In the genomic region with DNA sequence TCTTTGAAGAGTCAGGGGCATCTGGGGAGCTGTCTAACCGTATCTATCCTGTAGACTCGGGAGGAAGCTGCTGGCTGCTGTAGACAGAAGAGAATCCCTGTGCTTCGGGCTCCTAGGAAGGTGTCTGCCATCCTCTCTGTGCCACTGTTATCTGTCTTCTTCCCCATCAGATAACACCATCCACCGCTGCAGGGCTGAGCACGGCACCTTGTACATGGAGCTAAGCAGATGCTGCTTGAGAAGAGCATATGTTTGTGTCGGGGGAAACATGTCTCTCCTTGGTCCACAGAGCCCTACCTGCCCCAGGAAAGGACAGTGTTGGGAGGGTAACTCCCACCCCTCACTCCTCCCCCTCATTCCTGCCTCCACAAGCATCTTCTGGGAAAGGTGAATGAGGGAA, we compare ENCODE assay signal across 1 cellular context.
TF ChIP-seq lines count a peak whose summit lies in the region.

No MANE protein-coding gene starts in this region.

TF ChIP-seq in SK-N-SH treated with all-trans-retinoic acid at 6 μM for 48 hours, 23 proteins besides CTCF, POLR2A, EP300 and RAD21 (continued from another document):
- TF ChIP-seq, protein P1, sequence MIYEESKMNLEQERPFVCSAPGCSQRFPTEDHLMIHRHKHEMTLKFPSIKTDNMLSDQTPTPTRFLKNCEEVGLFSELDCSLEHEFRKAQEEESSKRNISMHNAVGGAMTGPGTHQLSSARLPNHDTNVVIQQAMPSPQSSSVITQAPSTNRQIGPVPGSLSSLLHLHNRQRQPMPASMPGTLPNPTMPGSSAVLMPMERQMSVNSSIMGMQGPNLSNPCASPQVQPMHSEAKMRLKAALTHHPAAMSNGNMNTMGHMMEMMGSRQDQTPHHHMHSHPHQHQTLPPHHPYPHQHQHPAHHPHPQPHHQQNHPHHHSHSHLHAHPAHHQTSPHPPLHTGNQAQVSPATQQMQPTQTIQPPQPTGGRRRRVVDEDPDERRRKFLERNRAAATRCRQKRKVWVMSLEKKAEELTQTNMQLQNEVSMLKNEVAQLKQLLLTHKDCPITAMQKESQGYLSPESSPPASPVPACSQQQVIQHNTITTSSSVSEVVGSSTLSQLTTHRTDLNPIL (CRISPR knock-in tag; IDR thresholded peaks at IDR 0.05; ENCODE audit: low read depth), result no peak
- TF ChIP-seq ZNF70 (CRISPR knock-in tag; IDR thresholded peaks at IDR 0.05), result no peak
- no peak for TF ChIP-seq TSHZ2 (CRISPR knock-in tag; IDR thresholded peaks at IDR 0.05)
- TF ChIP-seq ISL1 (CRISPR knock-in tag; IDR thresholded peaks at IDR 0.05), result no peak
- no peak for TF ChIP-seq RARB (CRISPR knock-in tag; IDR thresholded peaks at IDR 0.05)
- TF ChIP-seq OSR1 (CRISPR knock-in tag; IDR thresholded peaks at IDR 0.05), result no peak
- no peak for TF ChIP-seq ARNTL (CRISPR knock-in tag; IDR thresholded peaks at IDR 0.05; ENCODE audit: borderline replicate concordance, low read depth)
- TF ChIP-seq, protein P2, sequence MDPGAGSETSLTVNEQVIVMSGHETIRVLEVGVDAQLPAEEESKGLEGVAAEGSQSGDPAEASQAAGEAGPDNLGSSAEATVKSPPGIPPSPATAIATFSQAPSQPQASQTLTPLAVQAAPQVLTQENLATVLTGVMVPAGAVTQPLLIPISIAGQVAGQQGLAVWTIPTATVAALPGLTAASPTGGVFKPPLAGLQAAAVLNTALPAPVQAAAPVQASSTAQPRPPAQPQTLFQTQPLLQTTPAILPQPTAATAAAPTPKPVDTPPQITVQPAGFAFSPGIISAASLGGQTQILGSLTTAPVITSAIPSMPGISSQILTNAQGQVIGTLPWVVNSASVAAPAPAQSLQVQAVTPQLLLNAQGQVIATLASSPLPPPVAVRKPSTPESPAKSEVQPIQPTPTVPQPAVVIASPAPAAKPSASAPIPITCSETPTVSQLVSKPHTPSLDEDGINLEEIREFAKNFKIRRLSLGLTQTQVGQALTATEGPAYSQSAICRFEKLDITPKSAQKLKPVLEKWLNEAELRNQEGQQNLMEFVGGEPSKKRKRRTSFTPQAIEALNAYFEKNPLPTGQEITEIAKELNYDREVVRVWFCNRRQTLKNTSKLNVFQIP (CRISPR knock-in tag; IDR thresholded peaks at IDR 0.05; ENCODE audit: borderline replicate concordance, low read depth), result no peak
- no peak for TF ChIP-seq PATZ1 (CRISPR knock-in tag; IDR thresholded peaks at IDR 0.05; ENCODE audit: borderline replicate concordance)
